Comparison of ENCODE assay signal across 1 cellular context in the genomic region with DNA sequence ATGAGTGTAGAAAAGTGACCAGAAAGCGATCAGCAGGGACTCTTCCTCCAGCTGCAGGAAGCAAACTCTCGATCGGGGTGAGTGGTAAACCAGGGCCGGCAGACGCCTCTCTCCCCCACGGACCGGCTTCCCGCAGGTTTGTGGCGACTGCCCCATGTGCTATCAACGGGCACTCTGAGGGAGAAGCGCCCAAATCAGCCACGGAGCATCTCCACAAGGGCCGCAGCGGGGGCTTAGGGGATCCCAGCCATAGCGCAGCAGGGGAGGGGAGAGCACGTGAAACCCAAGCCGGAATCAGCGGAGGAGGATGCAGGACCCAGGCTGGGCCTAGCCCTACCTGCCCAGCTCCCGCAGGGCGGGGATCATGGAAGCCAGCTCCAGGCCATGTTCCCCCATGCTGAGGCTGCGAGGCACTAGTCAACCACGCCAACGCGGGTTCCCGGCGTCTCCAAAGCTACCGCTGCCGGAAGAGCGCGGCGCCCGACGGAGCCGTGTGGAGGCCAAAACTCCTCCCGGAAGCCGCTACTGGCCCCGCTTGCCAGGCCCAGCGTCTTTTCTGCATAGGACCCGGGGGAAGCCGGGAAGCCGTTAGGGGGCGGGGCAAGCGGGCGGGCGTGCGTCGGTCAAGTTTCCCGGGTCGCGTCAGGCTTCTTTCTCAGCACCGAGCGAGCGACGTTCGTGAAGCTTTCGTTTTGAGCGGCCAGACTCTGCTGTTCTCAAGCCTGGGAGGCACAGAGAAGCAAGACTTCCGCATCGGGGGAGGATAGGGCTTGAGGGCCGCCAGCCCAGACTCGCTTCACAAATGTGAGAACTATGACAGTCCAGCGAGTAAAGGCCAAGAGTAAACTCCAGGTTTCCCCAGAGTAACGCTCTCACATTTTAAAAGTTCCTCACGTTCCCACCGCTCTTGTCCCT.
TF ChIP-seq lines count a peak whose summit lies in the region.

A gene (minus strand): TSS at position 425 of the 915 bp plus-strand sequence. CDS start 29 bp downstream, at position 396.

TF ChIP-seq in WTC11, 78 proteins besides CTCF, POLR2A, EP300 and RAD21 (continued from another document and continues in another):
- TF ChIP-seq, protein P1, sequence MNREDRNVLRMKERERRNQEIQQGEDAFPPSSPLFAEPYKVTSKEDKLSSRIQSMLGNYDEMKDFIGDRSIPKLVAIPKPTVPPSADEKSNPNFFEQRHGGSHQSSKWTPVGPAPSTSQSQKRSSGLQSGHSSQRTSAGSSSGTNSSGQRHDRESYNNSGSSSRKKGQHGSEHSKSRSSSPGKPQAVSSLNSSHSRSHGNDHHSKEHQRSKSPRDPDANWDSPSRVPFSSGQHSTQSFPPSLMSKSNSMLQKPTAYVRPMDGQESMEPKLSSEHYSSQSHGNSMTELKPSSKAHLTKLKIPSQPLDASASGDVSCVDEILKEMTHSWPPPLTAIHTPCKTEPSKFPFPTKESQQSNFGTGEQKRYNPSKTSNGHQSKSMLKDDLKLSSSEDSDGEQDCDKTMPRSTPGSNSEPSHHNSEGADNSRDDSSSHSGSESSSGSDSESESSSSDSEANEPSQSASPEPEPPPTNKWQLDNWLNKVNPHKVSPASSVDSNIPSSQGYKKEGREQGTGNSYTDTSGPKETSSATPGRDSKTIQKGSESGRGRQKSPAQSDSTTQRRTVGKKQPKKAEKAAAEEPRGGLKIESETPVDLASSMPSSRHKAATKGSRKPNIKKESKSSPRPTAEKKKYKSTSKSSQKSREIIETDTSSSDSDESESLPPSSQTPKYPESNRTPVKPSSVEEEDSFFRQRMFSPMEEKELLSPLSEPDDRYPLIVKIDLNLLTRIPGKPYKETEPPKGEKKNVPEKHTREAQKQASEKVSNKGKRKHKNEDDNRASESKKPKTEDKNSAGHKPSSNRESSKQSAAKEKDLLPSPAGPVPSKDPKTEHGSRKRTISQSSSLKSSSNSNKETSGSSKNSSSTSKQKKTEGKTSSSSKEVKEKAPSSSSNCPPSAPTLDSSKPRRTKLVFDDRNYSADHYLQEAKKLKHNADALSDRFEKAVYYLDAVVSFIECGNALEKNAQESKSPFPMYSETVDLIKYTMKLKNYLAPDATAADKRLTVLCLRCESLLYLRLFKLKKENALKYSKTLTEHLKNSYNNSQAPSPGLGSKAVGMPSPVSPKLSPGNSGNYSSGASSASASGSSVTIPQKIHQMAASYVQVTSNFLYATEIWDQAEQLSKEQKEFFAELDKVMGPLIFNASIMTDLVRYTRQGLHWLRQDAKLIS (CRISPR knock-in tag; IDR thresholded peaks at IDR 0.05; ENCODE audit: borderline replicate concordance), result peak; percentile 78
- TF ChIP-seq TCF7 (CRISPR knock-in tag; IDR thresholded peaks at IDR 0.05; ENCODE audit: low read depth) (no peak), ATF1 (CRISPR knock-in tag; IDR thresholded peaks at IDR 0.05) (0 out of 2 replicates have a peak, but pooled peaks have one; percentile 52), SMAD3 (CRISPR knock-in tag; IDR thresholded peaks at IDR 0.05; ENCODE audit: borderline replicate concordance) (peak; percentile 94; the same call in 1 of the 2 replicates), ZNF416 (CRISPR knock-in tag; IDR thresholded peaks at IDR 0.05) (no peak), TEAD1 (CRISPR knock-in tag; IDR thresholded peaks at IDR 0.05) (peak; percentile 94), ZNF219 (CRISPR knock-in tag; IDR thresholded peaks at IDR 0.05; ENCODE audit: borderline replicate concordance) (no peak; the same call in 1 of the 2 replicates), NR1H2 (CRISPR knock-in tag; IDR thresholded peaks at IDR 0.05) (0 out of 2 replicates have a peak, but pooled peaks have one; percentile 40), FOXJ3 (CRISPR knock-in tag; IDR thresholded peaks at IDR 0.05; ENCODE audit: borderline replicate concordance) (no peak), RORB (CRISPR knock-in tag; IDR thresholded peaks at IDR 0.05) (no peak), ZNF671 (CRISPR knock-in tag; IDR thresholded peaks at IDR 0.05) (no peak), SP1 (CRISPR knock-in tag; conservative IDR thresholded peaks at IDR 0.05) (peak; percentile 98), FOXP1 (CRISPR knock-in tag; IDR thresholded peaks at IDR 0.05; ENCODE audit: borderline replicate concordance) (peak; percentile 98), ZNF396 (CRISPR knock-in tag; IDR thresholded peaks at IDR 0.05; ENCODE audit: borderline replicate concordance) (no peak)
- TF ChIP-seq, protein P2, sequence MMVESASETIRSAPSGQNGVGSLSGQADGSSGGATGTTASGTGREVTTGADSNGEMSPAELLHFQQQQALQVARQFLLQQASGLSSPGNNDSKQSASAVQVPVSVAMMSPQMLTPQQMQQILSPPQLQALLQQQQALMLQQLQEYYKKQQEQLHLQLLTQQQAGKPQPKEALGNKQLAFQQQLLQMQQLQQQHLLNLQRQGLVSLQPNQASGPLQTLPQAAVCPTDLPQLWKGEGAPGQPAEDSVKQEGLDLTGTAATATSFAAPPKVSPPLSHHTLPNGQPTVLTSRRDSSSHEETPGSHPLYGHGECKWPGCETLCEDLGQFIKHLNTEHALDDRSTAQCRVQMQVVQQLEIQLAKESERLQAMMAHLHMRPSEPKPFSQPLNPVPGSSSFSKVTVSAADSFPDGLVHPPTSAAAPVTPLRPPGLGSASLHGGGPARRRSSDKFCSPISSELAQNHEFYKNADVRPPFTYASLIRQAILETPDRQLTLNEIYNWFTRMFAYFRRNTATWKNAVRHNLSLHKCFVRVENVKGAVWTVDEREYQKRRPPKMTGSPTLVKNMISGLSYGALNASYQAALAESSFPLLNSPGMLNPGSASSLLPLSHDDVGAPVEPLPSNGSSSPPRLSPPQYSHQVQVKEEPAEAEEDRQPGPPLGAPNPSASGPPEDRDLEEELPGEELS (CRISPR knock-in tag; IDR thresholded peaks at IDR 0.05), result peak; percentile 95
- TF ChIP-seq, protein P3, sequence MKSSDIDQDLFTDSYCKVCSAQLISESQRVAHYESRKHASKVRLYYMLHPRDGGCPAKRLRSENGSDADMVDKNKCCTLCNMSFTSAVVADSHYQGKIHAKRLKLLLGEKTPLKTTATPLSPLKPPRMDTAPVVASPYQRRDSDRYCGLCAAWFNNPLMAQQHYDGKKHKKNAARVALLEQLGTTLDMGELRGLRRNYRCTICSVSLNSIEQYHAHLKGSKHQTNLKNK (CRISPR knock-in tag; IDR thresholded peaks at IDR 0.05), result no peak
- TF ChIP-seq, protein P4, sequence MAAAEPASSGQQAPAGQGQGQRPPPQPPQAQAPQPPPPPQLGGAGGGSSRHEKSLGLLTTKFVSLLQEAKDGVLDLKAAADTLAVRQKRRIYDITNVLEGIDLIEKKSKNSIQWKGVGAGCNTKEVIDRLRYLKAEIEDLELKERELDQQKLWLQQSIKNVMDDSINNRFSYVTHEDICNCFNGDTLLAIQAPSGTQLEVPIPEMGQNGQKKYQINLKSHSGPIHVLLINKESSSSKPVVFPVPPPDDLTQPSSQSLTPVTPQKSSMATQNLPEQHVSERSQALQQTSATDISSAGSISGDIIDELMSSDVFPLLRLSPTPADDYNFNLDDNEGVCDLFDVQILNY (CRISPR knock-in tag; IDR thresholded peaks at IDR 0.05), result peak; percentile 97
- TF ChIP-seq, protein P5, sequence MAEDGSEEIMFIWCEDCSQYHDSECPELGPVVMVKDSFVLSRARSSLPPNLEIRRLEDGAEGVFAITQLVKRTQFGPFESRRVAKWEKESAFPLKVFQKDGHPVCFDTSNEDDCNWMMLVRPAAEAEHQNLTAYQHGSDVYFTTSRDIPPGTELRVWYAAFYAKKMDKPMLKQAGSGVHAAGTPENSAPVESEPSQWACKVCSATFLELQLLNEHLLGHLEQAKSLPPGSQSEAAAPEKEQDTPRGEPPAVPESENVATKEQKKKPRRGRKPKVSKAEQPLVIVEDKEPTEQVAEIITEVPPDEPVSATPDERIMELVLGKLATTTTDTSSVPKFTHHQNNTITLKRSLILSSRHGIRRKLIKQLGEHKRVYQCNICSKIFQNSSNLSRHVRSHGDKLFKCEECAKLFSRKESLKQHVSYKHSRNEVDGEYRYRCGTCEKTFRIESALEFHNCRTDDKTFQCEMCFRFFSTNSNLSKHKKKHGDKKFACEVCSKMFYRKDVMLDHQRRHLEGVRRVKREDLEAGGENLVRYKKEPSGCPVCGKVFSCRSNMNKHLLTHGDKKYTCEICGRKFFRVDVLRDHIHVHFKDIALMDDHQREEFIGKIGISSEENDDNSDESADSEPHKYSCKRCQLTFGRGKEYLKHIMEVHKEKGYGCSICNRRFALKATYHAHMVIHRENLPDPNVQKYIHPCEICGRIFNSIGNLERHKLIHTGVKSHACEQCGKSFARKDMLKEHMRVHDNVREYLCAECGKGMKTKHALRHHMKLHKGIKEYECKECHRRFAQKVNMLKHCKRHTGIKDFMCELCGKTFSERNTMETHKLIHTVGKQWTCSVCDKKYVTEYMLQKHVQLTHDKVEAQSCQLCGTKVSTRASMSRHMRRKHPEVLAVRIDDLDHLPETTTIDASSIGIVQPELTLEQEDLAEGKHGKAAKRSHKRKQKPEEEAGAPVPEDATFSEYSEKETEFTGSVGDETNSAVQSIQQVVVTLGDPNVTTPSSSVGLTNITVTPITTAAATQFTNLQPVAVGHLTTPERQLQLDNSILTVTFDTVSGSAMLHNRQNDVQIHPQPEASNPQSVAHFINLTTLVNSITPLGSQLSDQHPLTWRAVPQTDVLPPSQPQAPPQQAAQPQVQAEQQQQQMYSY (CRISPR knock-in tag; IDR thresholded peaks at IDR 0.05), result peak; percentile 74
- TF ChIP-seq, protein P6, sequence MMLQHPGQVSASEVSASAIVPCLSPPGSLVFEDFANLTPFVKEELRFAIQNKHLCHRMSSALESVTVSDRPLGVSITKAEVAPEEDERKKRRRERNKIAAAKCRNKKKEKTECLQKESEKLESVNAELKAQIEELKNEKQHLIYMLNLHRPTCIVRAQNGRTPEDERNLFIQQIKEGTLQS (CRISPR knock-in tag; conservative IDR thresholded peaks at IDR 0.05), result no peak
- TF ChIP-seq, protein P7, sequence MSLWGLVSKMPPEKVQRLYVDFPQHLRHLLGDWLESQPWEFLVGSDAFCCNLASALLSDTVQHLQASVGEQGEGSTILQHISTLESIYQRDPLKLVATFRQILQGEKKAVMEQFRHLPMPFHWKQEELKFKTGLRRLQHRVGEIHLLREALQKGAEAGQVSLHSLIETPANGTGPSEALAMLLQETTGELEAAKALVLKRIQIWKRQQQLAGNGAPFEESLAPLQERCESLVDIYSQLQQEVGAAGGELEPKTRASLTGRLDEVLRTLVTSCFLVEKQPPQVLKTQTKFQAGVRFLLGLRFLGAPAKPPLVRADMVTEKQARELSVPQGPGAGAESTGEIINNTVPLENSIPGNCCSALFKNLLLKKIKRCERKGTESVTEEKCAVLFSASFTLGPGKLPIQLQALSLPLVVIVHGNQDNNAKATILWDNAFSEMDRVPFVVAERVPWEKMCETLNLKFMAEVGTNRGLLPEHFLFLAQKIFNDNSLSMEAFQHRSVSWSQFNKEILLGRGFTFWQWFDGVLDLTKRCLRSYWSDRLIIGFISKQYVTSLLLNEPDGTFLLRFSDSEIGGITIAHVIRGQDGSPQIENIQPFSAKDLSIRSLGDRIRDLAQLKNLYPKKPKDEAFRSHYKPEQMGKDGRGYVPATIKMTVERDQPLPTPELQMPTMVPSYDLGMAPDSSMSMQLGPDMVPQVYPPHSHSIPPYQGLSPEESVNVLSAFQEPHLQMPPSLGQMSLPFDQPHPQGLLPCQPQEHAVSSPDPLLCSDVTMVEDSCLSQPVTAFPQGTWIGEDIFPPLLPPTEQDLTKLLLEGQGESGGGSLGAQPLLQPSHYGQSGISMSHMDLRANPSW (CRISPR knock-in tag; conservative IDR thresholded peaks at IDR 0.05; ENCODE audit: low read depth), result no peak
- TF ChIP-seq, protein P8, sequence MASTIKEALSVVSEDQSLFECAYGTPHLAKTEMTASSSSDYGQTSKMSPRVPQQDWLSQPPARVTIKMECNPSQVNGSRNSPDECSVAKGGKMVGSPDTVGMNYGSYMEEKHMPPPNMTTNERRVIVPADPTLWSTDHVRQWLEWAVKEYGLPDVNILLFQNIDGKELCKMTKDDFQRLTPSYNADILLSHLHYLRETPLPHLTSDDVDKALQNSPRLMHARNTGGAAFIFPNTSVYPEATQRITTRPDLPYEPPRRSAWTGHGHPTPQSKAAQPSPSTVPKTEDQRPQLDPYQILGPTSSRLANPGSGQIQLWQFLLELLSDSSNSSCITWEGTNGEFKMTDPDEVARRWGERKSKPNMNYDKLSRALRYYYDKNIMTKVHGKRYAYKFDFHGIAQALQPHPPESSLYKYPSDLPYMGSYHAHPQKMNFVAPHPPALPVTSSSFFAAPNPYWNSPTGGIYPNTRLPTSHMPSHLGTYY (CRISPR knock-in tag; IDR thresholded peaks at IDR 0.05), result no peak
- TF ChIP-seq, protein P9, sequence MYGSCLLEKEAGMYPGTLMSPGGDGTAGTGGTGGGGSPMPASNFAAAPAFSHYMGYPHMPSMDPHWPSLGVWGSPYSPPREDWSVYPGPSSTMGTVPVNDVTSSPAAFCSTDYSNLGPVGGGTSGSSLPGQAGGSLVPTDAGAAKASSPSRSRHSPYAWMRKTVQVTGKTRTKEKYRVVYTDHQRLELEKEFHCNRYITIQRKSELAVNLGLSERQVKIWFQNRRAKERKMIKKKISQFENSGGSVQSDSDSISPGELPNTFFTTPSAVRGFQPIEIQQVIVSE (CRISPR knock-in tag; IDR thresholded peaks at IDR 0.05; ENCODE audit: borderline replicate concordance), result no peak
- TF ChIP-seq, protein P10, sequence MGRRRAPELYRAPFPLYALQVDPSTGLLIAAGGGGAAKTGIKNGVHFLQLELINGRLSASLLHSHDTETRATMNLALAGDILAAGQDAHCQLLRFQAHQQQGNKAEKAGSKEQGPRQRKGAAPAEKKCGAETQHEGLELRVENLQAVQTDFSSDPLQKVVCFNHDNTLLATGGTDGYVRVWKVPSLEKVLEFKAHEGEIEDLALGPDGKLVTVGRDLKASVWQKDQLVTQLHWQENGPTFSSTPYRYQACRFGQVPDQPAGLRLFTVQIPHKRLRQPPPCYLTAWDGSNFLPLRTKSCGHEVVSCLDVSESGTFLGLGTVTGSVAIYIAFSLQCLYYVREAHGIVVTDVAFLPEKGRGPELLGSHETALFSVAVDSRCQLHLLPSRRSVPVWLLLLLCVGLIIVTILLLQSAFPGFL (CRISPR knock-in tag; IDR thresholded peaks at IDR 0.05; ENCODE audit: borderline replicate concordance), result no peak
- TF ChIP-seq, protein P11, sequence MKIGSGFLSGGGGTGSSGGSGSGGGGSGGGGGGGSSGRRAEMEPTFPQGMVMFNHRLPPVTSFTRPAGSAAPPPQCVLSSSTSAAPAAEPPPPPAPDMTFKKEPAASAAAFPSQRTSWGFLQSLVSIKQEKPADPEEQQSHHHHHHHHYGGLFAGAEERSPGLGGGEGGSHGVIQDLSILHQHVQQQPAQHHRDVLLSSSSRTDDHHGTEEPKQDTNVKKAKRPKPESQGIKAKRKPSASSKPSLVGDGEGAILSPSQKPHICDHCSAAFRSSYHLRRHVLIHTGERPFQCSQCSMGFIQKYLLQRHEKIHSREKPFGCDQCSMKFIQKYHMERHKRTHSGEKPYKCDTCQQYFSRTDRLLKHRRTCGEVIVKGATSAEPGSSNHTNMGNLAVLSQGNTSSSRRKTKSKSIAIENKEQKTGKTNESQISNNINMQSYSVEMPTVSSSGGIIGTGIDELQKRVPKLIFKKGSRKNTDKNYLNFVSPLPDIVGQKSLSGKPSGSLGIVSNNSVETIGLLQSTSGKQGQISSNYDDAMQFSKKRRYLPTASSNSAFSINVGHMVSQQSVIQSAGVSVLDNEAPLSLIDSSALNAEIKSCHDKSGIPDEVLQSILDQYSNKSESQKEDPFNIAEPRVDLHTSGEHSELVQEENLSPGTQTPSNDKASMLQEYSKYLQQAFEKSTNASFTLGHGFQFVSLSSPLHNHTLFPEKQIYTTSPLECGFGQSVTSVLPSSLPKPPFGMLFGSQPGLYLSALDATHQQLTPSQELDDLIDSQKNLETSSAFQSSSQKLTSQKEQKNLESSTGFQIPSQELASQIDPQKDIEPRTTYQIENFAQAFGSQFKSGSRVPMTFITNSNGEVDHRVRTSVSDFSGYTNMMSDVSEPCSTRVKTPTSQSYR (CRISPR knock-in tag; IDR thresholded peaks at IDR 0.05), result peak; percentile 41; the same call in 1 of the 2 replicates
- TF ChIP-seq, protein P12, sequence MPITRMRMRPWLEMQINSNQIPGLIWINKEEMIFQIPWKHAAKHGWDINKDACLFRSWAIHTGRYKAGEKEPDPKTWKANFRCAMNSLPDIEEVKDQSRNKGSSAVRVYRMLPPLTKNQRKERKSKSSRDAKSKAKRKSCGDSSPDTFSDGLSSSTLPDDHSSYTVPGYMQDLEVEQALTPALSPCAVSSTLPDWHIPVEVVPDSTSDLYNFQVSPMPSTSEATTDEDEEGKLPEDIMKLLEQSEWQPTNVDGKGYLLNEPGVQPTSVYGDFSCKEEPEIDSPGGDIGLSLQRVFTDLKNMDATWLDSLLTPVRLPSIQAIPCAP (CRISPR knock-in tag; IDR thresholded peaks at IDR 0.05), result peak; percentile 92; the same call in 1 of the 2 replicates
